ENCODE assay signal across 8 cellular contexts in genomic region chr3:28575748-28576589, GRCh38.
A peak's percentile ranks its signal among the peaks of the same experiment; 100 is the strongest.
DNase-seq lines count a peak whose midpoint lies in the region; ATAC-seq and TF ChIP-seq lines count a peak whose summit lies in the region.

No MANE protein-coding gene starts in this region.

- no peak overlapping the region for H3K4me3 ChIP-seq in naive thymus-derived CD4-positive, alpha-beta T cell (ENCODE audit: low read length)

- H3K4me1 Mint-ChIP-seq in Calu3 (ENCODE audit: low read depth, unreplicated experiment): no peaks in the 10 kb centered on the region
- peaks cover 0 to 6% (median 3%) of the 10 kb centered on the region in 7 donors for H3K4me1 Mint-ChIP-seq in naive thymus-derived CD4-positive, alpha-beta T cell

- H3K9me3 Mint-ChIP-seq in Calu3 (ENCODE audit: low read depth, unreplicated experiment): peaks cover 2% of the 10 kb centered on the region
- H3K9me3 Mint-ChIP-seq in naive thymus-derived CD4-positive, alpha-beta T cell: peaks cover 0 to 8% (median 2%) of the 10 kb centered on the region in 11 donors

- no peak overlapping the region for H3K27ac ChIP-seq in naive thymus-derived CD4-positive, alpha-beta T cell (ENCODE audit: low read depth, low read length)

- CTCF ChIA-PET in Calu3 (lab: Charles Lee): no interaction called here
- CTCF ChIA-PET in naive thymus-derived CD4-positive, alpha-beta T cell (lab: Charles Lee): no interaction called here

- no peaks in the 10 kb centered on the region for H3K9me3 ChIP-seq in naive thymus-derived CD4-positive, alpha-beta T cell (ENCODE audit: control insufficient read depth in 2 of 3, low read length in 3 of 3)

- ATAC-seq in HG03442 (IDR thresholded peaks at IDR 0.05; ENCODE audit: unreplicated experiment) (no peak), HG03039 (IDR thresholded peaks at IDR 0.05; ENCODE audit: unreplicated experiment) (no peak)
- no peak for ATAC-seq in naive thymus-derived CD4-positive, alpha-beta T cell

- DNase-seq in EL (peak; percentile 34), NCI-H774 (lab: John Stamatoyannopoulos, UW) (peak; percentile 33), globus pallidus (ENCODE audit: low spot score) (peak; percentile 55), pons (ENCODE audit: low spot score) (peak; percentile 32), Calu3 (no peak)
- no peak for DNase-seq in naive thymus-derived CD4-positive, alpha-beta T cell

- H3K36me3 ChIP-seq in naive thymus-derived CD4-positive, alpha-beta T cell (ENCODE audit: control insufficient read depth in 2 of 3, insufficient read depth in 3 of 3, low read length in 3 of 3): no peaks in the 10 kb centered on the region

- POLR2A ChIA-PET in naive thymus-derived CD4-positive, alpha-beta T cell (lab: Charles Lee): no interaction called here

- H3K4me1 ChIP-seq in naive thymus-derived CD4-positive, alpha-beta T cell (ENCODE audit: control insufficient read depth in 2 of 2, insufficient read depth in 2 of 2, low read length in 2 of 2): no peaks in the 10 kb centered on the region

- H3K36me3 Mint-ChIP-seq in Calu3 (ENCODE audit: insufficient read depth, unreplicated experiment): no peaks in the 10 kb centered on the region
- peaks cover 0 to 2% (median 0%) of the 10 kb centered on the region in 5 donors for H3K36me3 Mint-ChIP-seq in naive thymus-derived CD4-positive, alpha-beta T cell

- H3K27me3 ChIP-seq in naive thymus-derived CD4-positive, alpha-beta T cell (ENCODE audit: control insufficient read depth in 2 of 2, insufficient read depth in 2 of 2, low read length in 2 of 2): peaks cover 2 to 8% of the 10 kb centered on the region in 2 donors

- H3K27me3 Mint-ChIP-seq in Calu3 (ENCODE audit: unreplicated experiment): no peaks in the 10 kb centered on the region
- H3K27me3 Mint-ChIP-seq in naive thymus-derived CD4-positive, alpha-beta T cell: peaks cover 50 to 64% (median 59%) of the 10 kb centered on the region in 5 donors

- intact Hi-C loops in Calu3 (cut with micrococcal nuclease; ENCODE audit: unreplicated experiment): no loop called here
- intact Hi-C loops in naive thymus-derived CD4-positive, alpha-beta T cell (cut with micrococcal nuclease): loop anchor here in 1 of 2 donors (10.0 kb wide), 1 partner anchor 861 kb away; no protein-coding TSS in a partner anchor

- no peak overlapping the region for H3K4me3 Mint-ChIP-seq in Calu3 (ENCODE audit: low read depth, unreplicated experiment)
- peak overlapping the region in 2 of 10 donors; percentile 4 to 28 for H3K4me3 Mint-ChIP-seq in naive thymus-derived CD4-positive, alpha-beta T cell

- BruUV-seq in Calu3 (replicated peaks; lab: Mats Ljungman, UMichigan): no TSS peak

- TF ChIP-seq CTCF in Calu3 (IDR thresholded peaks at IDR 0.05; ENCODE audit: unreplicated experiment): no peak

- H3K27ac Mint-ChIP-seq in Calu3 (ENCODE audit: unreplicated experiment): no peak overlapping the region
- no peak overlapping the region for H3K27ac Mint-ChIP-seq in naive thymus-derived CD4-positive, alpha-beta T cell

Comparison
In these comparisons a context has a peak if more than half of its experiments do, and no peak if none do; other contexts are left out.
1. DNase-seq: peak in EL (single experiment), NCI-H774 (single experiment), globus pallidus (single experiment) and pons (single experiment); none in Calu3 (single experiment) and naive thymus-derived CD4-positive, alpha-beta T cell (0 of 9).